In genomic region chr2:238285653-238286082, GRCh38 we compare ENCODE assay signal across 8 cellular contexts. TPM values are rescaled to one million over a fixed set of nuclear protein-coding genes. Genes with fewer than 3 reads are reported as not detected.
DNase-seq lines count a peak whose midpoint lies in the region; ATAC-seq, FAIRE-seq and TF ChIP-seq lines count a peak whose summit lies in the region.

No MANE protein-coding gene starts in this region.

- 0 out of 2 replicates have a peak, but pooled peaks cover 3% of the 10 kb centered on the region for H3K27me3 ChIP-seq in SJCRH30
- H3K27me3 ChIP-seq in foreskin keratinocyte, result no peaks in the 10 kb centered on the region

- H3K27ac ChIP-seq in SJCRH30 (peak overlapping the region; percentile 71), foreskin keratinocyte (peak overlapping the region; percentile 98)

- no peaks in the 10 kb centered on the region for H3K9me3 ChIP-seq in SJCRH30 (replicated peaks)

- FAIRE-seq in GM19239 (lab: Jason Lieb, UNC), result no peak

- peak; percentile 52 for ATAC-seq in foreskin keratinocyte
- no peak for ATAC-seq in HG02678 (IDR thresholded peaks at IDR 0.05; ENCODE audit: unreplicated experiment)

- intact Hi-C loops in posterior cingulate gyrus (cut with DNase I), result no loop called here

- no peak overlapping the region for H3K4me3 ChIP-seq in SJCRH30

- no peaks in the 10 kb centered on the region for H3K36me3 ChIP-seq in SJCRH30

- TF ChIP-seq CTCF in foreskin keratinocyte (conservative IDR thresholded peaks at IDR 0.05), result peak; percentile 1

- H3K4me1 ChIP-seq in SJCRH30, result peaks cover 31% of the 10 kb centered on the region
- peaks cover 29% of the 10 kb centered on the region for H3K4me1 ChIP-seq in foreskin keratinocyte

- peak; percentile 91 for DNase-seq in GM03348 (ENCODE audit: low spot score)
- peak; percentile 75 to 76 for DNase-seq in SJCRH30
- DNase-seq in foreskin keratinocyte, result peak; percentile 85 to 94
- DNase-seq in posterior cingulate gyrus, result peak in 6 of 10 donors; percentile 27 to 83 (median 54)
- no peak for DNase-seq in KG1 (lab: John Stamatoyannopoulos, UW)
- DNase-seq in T-helper 1 cell, result no peak
- DNase-seq in GM19239 (ENCODE audit: insufficient read length, low spot score), result no peak

RNA-seq across cellular contexts. Expression of gene PER2, which starts 2.7 kb away (rescaled TPM):
- total RNA-seq in SJCRH30 (2014; rRNA removed; shearing (Covaris generic)), result 5.3 and 5.9 TPM in 2 replicates
- total RNA-seq in foreskin keratinocyte, result 2.2 and 3.7 TPM in 2 replicates
- 0.48 and 1.0 TPM in 2 replicates for polyA plus RNA-seq in foreskin keratinocyte

RNA-seq across cellular contexts. Expression of gene TRAF3IP1, which starts 34.6 kb away (rescaled TPM):
- 10.6 and 11.3 TPM in 2 replicates for total RNA-seq in SJCRH30 (2014; rRNA removed; shearing (Covaris generic))
- total RNA-seq in foreskin keratinocyte, result 9.2 and 11.2 TPM in 2 replicates
- 4.3 and 5.0 TPM in 2 replicates for polyA plus RNA-seq in foreskin keratinocyte

RNA-seq across cellular contexts. Expression of gene HES6, which starts 45.8 kb away (rescaled TPM):
- 44.9 and 46.1 TPM in 2 replicates for total RNA-seq in SJCRH30 (2014; rRNA removed; shearing (Covaris generic))
- 3.2 and 3.4 TPM in 2 replicates for total RNA-seq in foreskin keratinocyte
- polyA plus RNA-seq in foreskin keratinocyte, result 5.1 and 5.4 TPM in 2 replicates

Comparison
In these comparisons a context has a peak if more than half of its experiments do, and no peak if none do; other contexts are left out.
1. DNase-seq: peak in GM03348 (single experiment), SJCRH30 (2 of 2), foreskin keratinocyte (2 of 2) and posterior cingulate gyrus (6 of 10); none in KG1 (single experiment), T-helper 1 cell (0 of 5) and GM19239 (single experiment).
2. RNA of gene HES6, which starts 45.8 kb away (total RNA-seq): 44.9 to 46.1 TPM in SJCRH30; 3.2 to 3.4 TPM in foreskin keratinocyte; every median in the first group is over 10 times any median in the second.